Comparison of ENCODE assay signal across 11 cellular contexts in the genomic region with DNA sequence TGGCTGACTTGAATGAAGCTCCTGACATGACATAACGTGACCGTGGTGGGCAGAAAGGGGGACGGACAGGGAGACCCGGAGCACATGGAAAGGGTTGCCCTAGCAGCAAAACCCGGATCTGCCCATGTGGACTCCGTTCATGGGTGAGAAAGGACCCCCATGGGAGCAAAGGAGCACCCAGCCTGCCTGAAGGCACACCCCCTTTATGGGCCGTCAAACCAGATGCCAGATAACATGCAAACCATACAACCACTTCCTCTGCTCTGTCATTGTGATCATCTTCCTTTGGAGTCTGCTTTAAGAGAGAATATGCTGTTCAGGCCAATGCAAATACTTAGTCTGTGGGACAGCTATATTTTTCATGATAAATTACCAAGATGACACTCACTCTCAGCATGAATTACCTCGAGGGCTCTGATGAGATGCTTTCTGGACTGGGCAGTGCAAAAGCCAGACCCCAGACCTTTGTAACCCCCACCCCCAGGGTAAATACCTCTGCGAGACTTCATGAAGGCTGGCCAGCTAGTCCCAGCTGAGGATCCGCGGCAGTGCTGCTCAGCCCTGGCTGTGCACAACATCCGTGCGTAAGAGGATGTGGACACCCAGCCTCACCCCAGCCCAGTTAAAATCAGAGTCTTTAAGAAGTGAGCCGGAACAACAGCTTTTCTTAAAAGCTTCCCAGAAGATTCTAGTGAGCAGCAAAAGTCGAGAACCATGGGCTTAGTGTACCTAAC.
A peak's percentile ranks its signal among the peaks of the same experiment; 100 is the strongest.
DNase-seq lines count a peak whose midpoint lies in the region; ATAC-seq and TF ChIP-seq lines count a peak whose summit lies in the region.
"Had no signal": no experiment of that assay in that cellular context is flagged by ENCODE, and none has a peak within 500 bp of the region (broad histone marks: within the 10 kb centered on the region; RNA-seq: fewer than 3 reads in every experiment).

No MANE protein-coding gene starts in this region.

- peaks cover 28% of the 10 kb centered on the region for H3K4me1 ChIP-seq in PC-3 (ENCODE audit: insufficient read depth, low read length)
- H3K4me1 ChIP-seq in mucosa of descending colon (ENCODE audit: low read depth), result no peaks in the 10 kb centered on the region
- peaks cover 0 to 11% (median 3%) of the 10 kb centered on the region in 4 donors for H3K4me1 ChIP-seq in tibial nerve
- H3K4me1 ChIP-seq: thyroid gland had no signal

- intact Hi-C loops in PC-3 (cut with micrococcal nuclease), result loop anchor here (5.0 kb wide), 2 partner anchors 127 to 227 kb away; a partner anchor contains a TSS
- intact Hi-C loops in mucosa of descending colon (cut with DNase I, micrococcal nuclease), result no loop called here

- H3K36me3 ChIP-seq in PC-3 (ENCODE audit: low read depth, low read length) (no peaks in the 10 kb centered on the region), mucosa of descending colon (ENCODE audit: low read depth) (no peaks in the 10 kb centered on the region), tibial nerve (no peaks in the 10 kb centered on the region)
- H3K36me3 ChIP-seq: thyroid gland had no signal

- no peak for TF ChIP-seq EP300 in tibial nerve (IDR thresholded peaks at IDR 0.05)

- H3K27ac ChIP-seq in PC-3 (ENCODE audit: low read length) (peak overlapping the region; percentile 83), tibial nerve (no peak overlapping the region)
- H3K27ac ChIP-seq: thyroid gland had no signal

- H3K4me3 ChIP-seq in PC-3 (ENCODE audit: low read length) (no peak overlapping the region), mucosa of descending colon (no peak overlapping the region), tibial nerve (no peak overlapping the region)
- H3K4me3 ChIP-seq: thyroid gland had no signal

- no peak overlapping the region for H3K4me2 ChIP-seq in PC-3 (ENCODE audit: low read length)

- DNase-seq in PC-3, result no peak
- DNase-seq in mucosa of descending colon, result no peak
- DNase-seq in hepatic stellate cell (ENCODE audit: low spot score), result no peak
- no peak for DNase-seq in medulla oblongata (ENCODE audit: extremely low spot score)
- no peak for DNase-seq in tibial nerve (ENCODE audit: low spot score in 2 of 2)
- no peak for DNase-seq in omental fat pad (ENCODE audit: low spot score)
- DNase-seq: activated CD4-positive, alpha-beta T cell treated with anti-CD3 and anti-CD28 coated beads, Interleukin-2, amount 50 U/mL, for 1 hour; stimulated activated CD4-positive, alpha-beta T cell treated with anti-CD3 and anti-CD28 coated beads, Interleukin-1b, Interleukin-23, amount 100 ng/mL, for 48 hours; thyroid gland had no signal

- H3K9me2 ChIP-seq in PC-3 (replicated peaks; ENCODE audit: low read length), result no peaks in the 10 kb centered on the region

- POLR2A ChIA-PET in PC-3 (lab: Charles Lee; ENCODE audit: unreplicated experiment), result no interaction called here

- H3K9me3 ChIP-seq in PC-3 (ENCODE audit: low read length), result no peaks in the 10 kb centered on the region
- H3K9me3 ChIP-seq in mucosa of descending colon, result no peaks in the 10 kb centered on the region
- no peaks in the 10 kb centered on the region for H3K9me3 ChIP-seq in tibial nerve
- H3K9me3 ChIP-seq: thyroid gland had no signal

- H3K9ac ChIP-seq in PC-3 (ENCODE audit: low read length), result no peak overlapping the region; the same call in 1 of the 2 replicates

- TF ChIP-seq POLR2A in GM18505 (IDR thresholded peaks at IDR 0.05; ENCODE audit: borderline replicate concordance, extremely low read depth, insufficient read depth, insufficient read length) (peak; percentile 20), tibial nerve (IDR thresholded peaks at IDR 0.05) (no peak)

- whole genome bisulfite sequencing in tibial nerve, 2 donors, result 74 to 84% methylated on average over 15 of the region's 15 CpGs

- CTCF ChIA-PET in PC-3 (lab: Charles Lee), result no interaction called here

- BruUV-seq in PC-3 (replicated peaks; lab: Mats Ljungman, UMichigan), result no TSS peak

- H3K27me3 ChIP-seq in PC-3 (ENCODE audit: low read length) (no peaks in the 10 kb centered on the region), tibial nerve (no peaks in the 10 kb centered on the region)
- H3K27me3 ChIP-seq: thyroid gland had no signal

- no peak overlapping the region for H2AFZ ChIP-seq in PC-3 (ENCODE audit: low read length)

- H4K20me1 ChIP-seq in PC-3 (ENCODE audit: low read length), result no peaks in the 10 kb centered on the region

- TF ChIP-seq CTCF in PC-3 (conservative IDR thresholded peaks at IDR 0.05; ENCODE audit: low read depth, low read length) (no peak), mucosa of descending colon (IDR thresholded peaks at IDR 0.05) (no peak), tibial nerve (IDR thresholded peaks at IDR 0.05) (no peak), omental fat pad (IDR thresholded peaks at IDR 0.05) (no peak)

- H3F3A ChIP-seq in PC-3 (ENCODE audit: low read length, unreplicated experiment), result no peaks in the 10 kb centered on the region

- no peaks in the 10 kb centered on the region for H3K79me2 ChIP-seq in PC-3 (ENCODE audit: low read length)

- ATAC-seq in GM18505 (IDR thresholded peaks at IDR 0.05; ENCODE audit: unreplicated experiment), result peak; percentile 62
- peak; percentile 69 for ATAC-seq in GM21786 (IDR thresholded peaks at IDR 0.05; ENCODE audit: unreplicated experiment)
- ATAC-seq in PC-3, result no peak
- ATAC-seq in mucosa of descending colon, result peak; percentile 66
- no peak for ATAC-seq in omental fat pad (ENCODE audit: low FRiP score)

Comparison
In these comparisons a context has a peak if more than half of its experiments do, and no peak if none do; other contexts are left out.
1. ATAC-seq: peak in GM18505 (single experiment), GM21786 (single experiment) and mucosa of descending colon (single experiment); none in PC-3 (single experiment) and omental fat pad (single experiment).